ENCODE assay signal across 2 cellular contexts in genomic region chr1:35577071-35577998, GRCh38.
TF ChIP-seq lines count a peak whose summit lies in the region.

No MANE protein-coding gene starts in this region.

TF ChIP-seq in liver, 16 proteins besides CTCF, POLR2A, EP300 and RAD21:
- no peak for TF ChIP-seq HNF4A (conservative IDR thresholded peaks at IDR 0.05)
- TF ChIP-seq TAF1 (conservative IDR thresholded peaks at IDR 0.05): no peak
- no peak for TF ChIP-seq REST (IDR thresholded peaks at IDR 0.05)
- TF ChIP-seq MAX (IDR thresholded peaks at IDR 0.05): no peak
- TF ChIP-seq FOXA2 (IDR thresholded peaks at IDR 0.05): no peak
- TF ChIP-seq YY1 (IDR thresholded peaks at IDR 0.05): no peak
- TF ChIP-seq JUND (IDR thresholded peaks at IDR 0.05): no peak
- TF ChIP-seq FOXA1 (IDR thresholded peaks at IDR 0.05): no peak
- no peak for TF ChIP-seq ZBTB33 (IDR thresholded peaks at IDR 0.05)
- no peak for TF ChIP-seq ATF3 (IDR thresholded peaks at IDR 0.05)
- no peak for TF ChIP-seq RXRA (IDR thresholded peaks at IDR 0.05)
- no peak for TF ChIP-seq NR2F2 (IDR thresholded peaks at IDR 0.05)
- no peak for TF ChIP-seq HNF4G (IDR thresholded peaks at IDR 0.05)
- TF ChIP-seq EGR1 (IDR thresholded peaks at IDR 0.05; ENCODE audit: low read depth in 2 of 2): no peak
- no peak for TF ChIP-seq SP1 (IDR thresholded peaks at IDR 0.05)
- TF ChIP-seq GABPA (IDR thresholded peaks at IDR 0.05 in 1 of 2, conservative IDR thresholded peaks at IDR 0.05 in 1 of 2): no peak
TF ChIP-seq in liver: peak in this region for 0.

TF ChIP-seq in HepG2, 621 proteins besides CTCF, POLR2A, EP300 and RAD21:
- TF ChIP-seq JUNB (CRISPR knock-in tag; IDR thresholded peaks at IDR 0.05; ENCODE audit: borderline replicate concordance): no peak
- TF ChIP-seq ATF2 (CRISPR knock-in tag; IDR thresholded peaks at IDR 0.05): no peak
- TF ChIP-seq ARNTL (CRISPR knock-in tag; IDR thresholded peaks at IDR 0.05): no peak
- no peak for TF ChIP-seq PBX3 (CRISPR knock-in tag; IDR thresholded peaks at IDR 0.05; ENCODE audit: borderline replicate concordance)
- TF ChIP-seq THAP7 (CRISPR knock-in tag; IDR thresholded peaks at IDR 0.05): no peak
- no peak for TF ChIP-seq ZFX (CRISPR knock-in tag; IDR thresholded peaks at IDR 0.05; ENCODE audit: low read depth)
- TF ChIP-seq ZNF770 (CRISPR knock-in tag; IDR thresholded peaks at IDR 0.05): no peak
- no peak for TF ChIP-seq ZNF280D (CRISPR knock-in tag; IDR thresholded peaks at IDR 0.05)
- no peak for TF ChIP-seq ZC3H13 (CRISPR knock-in tag; IDR thresholded peaks at IDR 0.05)
- TF ChIP-seq ZNF782 (CRISPR knock-in tag; IDR thresholded peaks at IDR 0.05; ENCODE audit: borderline replicate concordance): no peak
